25 cellular contexts compared by ENCODE assay signal in genomic region chr2:43236256-43236655, GRCh38. TPM values are rescaled to one million over a fixed set of nuclear protein-coding genes. Genes with fewer than 3 reads are reported as not detected.
DNase-seq lines count a peak whose midpoint lies in the region; ATAC-seq and TF ChIP-seq lines count a peak whose summit lies in the region.
"Had no signal": no experiment of that assay in that cellular context is flagged by ENCODE, and none has a peak within 500 bp of the region (broad histone marks: within the 10 kb centered on the region; RNA-seq: fewer than 3 reads in every experiment).

No MANE protein-coding gene starts in this region.

- no peaks in the 10 kb centered on the region for H3K9me3 Mint-ChIP-seq in activated T-cell treated with anti-CD3 and anti-CD28 coated beads, Interleukin-2, amount 50 U/mL, for 24 hours
- no peaks in the 10 kb centered on the region for H3K9me3 Mint-ChIP-seq in activated T-cell treated with anti-CD3 and anti-CD28 coated beads, Interleukin-2, amount 50 U/mL, for 72 hours
- no peaks in the 10 kb centered on the region for H3K9me3 Mint-ChIP-seq in central memory CD8-positive, alpha-beta T cell
- no peaks in the 10 kb centered on the region for H3K9me3 Mint-ChIP-seq in nephron
- H3K9me3 Mint-ChIP-seq: CD8-positive, alpha-beta memory T cell had no signal

- H3K4me1 ChIP-seq in thyroid gland, result peaks cover 10 to 22% of the 10 kb centered on the region in 2 donors

- no peak overlapping the region for H3K4me3 ChIP-seq in thyroid gland (replicated peaks in 1 of 3)
- H3K4me3 ChIP-seq: PC-9 had no signal

- TF ChIP-seq CTCF in nephron (IDR thresholded peaks at IDR 0.05; ENCODE audit: unreplicated experiment in 3 of 3) (no peak), thyroid gland (IDR thresholded peaks at IDR 0.05) (no peak)

- peaks cover 22% of the 10 kb centered on the region for H3K36me3 Mint-ChIP-seq in activated T-cell treated with anti-CD3 and anti-CD28 coated beads, Interleukin-2, amount 50 U/mL, for 24 hours (ENCODE audit: low read depth)
- H3K36me3 Mint-ChIP-seq in activated T-cell treated with anti-CD3 and anti-CD28 coated beads, Interleukin-2, amount 50 U/mL, for 72 hours (ENCODE audit: insufficient read depth in 2 of 2), result no peaks in the 10 kb centered on the region
- H3K36me3 Mint-ChIP-seq in central memory CD8-positive, alpha-beta T cell (ENCODE audit: insufficient read depth), result peaks cover 5% of the 10 kb centered on the region
- peaks cover 5% of the 10 kb centered on the region for H3K36me3 Mint-ChIP-seq in nephron (ENCODE audit: low read depth)

- peaks cover 0 to under 1% of the 10 kb centered on the region in 2 donors for H3K36me3 ChIP-seq in thyroid gland

- peak overlapping the region; percentile 43 to 56 (median 47) for H3K27ac ChIP-seq in thyroid gland
- H3K27ac ChIP-seq: 22Rv1, PC-9, RWPE1 had no signal

- WGBS in thyroid gland, 2 donors, result 48 to 66% methylated on average over 3 of the region's 3 CpGs

- peaks cover 13% of the 10 kb centered on the region for H3K4me1 Mint-ChIP-seq in activated T-cell treated with anti-CD3 and anti-CD28 coated beads, Interleukin-2, amount 50 U/mL, for 24 hours (ENCODE audit: low read depth)
- peaks cover 14% of the 10 kb centered on the region for H3K4me1 Mint-ChIP-seq in activated T-cell treated with anti-CD3 and anti-CD28 coated beads, Interleukin-2, amount 50 U/mL, for 72 hours (ENCODE audit: low read depth)
- peaks cover 19% of the 10 kb centered on the region for H3K4me1 Mint-ChIP-seq in central memory CD8-positive, alpha-beta T cell
- H3K4me1 Mint-ChIP-seq in nephron, result peaks cover 35% of the 10 kb centered on the region

- no peaks in the 10 kb centered on the region for H3K27me3 ChIP-seq in thyroid gland

- TF ChIP-seq POLR2A in thyroid gland (IDR thresholded peaks at IDR 0.05), result peak in 1 of 2 donors; percentile 35

- H3K27ac Mint-ChIP-seq in activated T-cell treated with anti-CD3 and anti-CD28 coated beads, Interleukin-2, amount 50 U/mL, for 24 hours, result peak overlapping the region; percentile 44
- no peak overlapping the region for H3K27ac Mint-ChIP-seq in activated T-cell treated with anti-CD3 and anti-CD28 coated beads, Interleukin-2, amount 50 U/mL, for 72 hours
- peak overlapping the region; percentile 46 for H3K27ac Mint-ChIP-seq in central memory CD8-positive, alpha-beta T cell (ENCODE audit: low read depth)
- H3K27ac Mint-ChIP-seq in nephron, result peak overlapping the region; percentile 10 to 77 (median 72)

- H3K27me3 Mint-ChIP-seq in activated T-cell treated with anti-CD3 and anti-CD28 coated beads, Interleukin-2, amount 50 U/mL, for 24 hours, result no peaks in the 10 kb centered on the region
- H3K27me3 Mint-ChIP-seq in activated T-cell treated with anti-CD3 and anti-CD28 coated beads, Interleukin-2, amount 50 U/mL, for 72 hours (ENCODE audit: low read depth), result no peaks in the 10 kb centered on the region
- H3K27me3 Mint-ChIP-seq in central memory CD8-positive, alpha-beta T cell, result no peaks in the 10 kb centered on the region
- H3K27me3 Mint-ChIP-seq in nephron (ENCODE audit: low read depth), result no peaks in the 10 kb centered on the region
- H3K27me3 Mint-ChIP-seq: CD8-positive, alpha-beta memory T cell had no signal

- DNase-seq in activated T-cell treated with anti-CD3 and anti-CD28 coated beads, Interleukin-2, amount 50 U/mL, for 24 hours, result no peak
- DNase-seq in activated T-cell treated with anti-CD3 and anti-CD28 coated beads, Interleukin-2, amount 50 U/mL, for 72 hours, result no peak
- no peak for DNase-seq in central memory CD8-positive, alpha-beta T cell (ENCODE audit: low spot score in 2 of 2)
- DNase-seq in thyroid gland (peak; percentile 63), NCI-H2171 (lab: John Stamatoyannopoulos, UW) (no peak), superior temporal gyrus (ENCODE audit: extremely low spot score) (no peak)
- DNase-seq: C1 segment of cervical spinal cord; Calu3; CD8-positive, alpha-beta memory T cell; DMS153; GOT3; HCEC 1CT; NCI-H1092; NCI-H1436; NCI-H187 treated with DMSO at 0.1 percent for 48 hours; NCI-H2107; NCI-H2227 treated with DMSO at 0.1 percent for 48 hours; NCI-H510A; NCI-H748 treated with DMSO at 0.1 percent for 48 hours; PC-9; SHP77 treated with DMSO at 0.1 percent for 48 hours had no signal

- no peak overlapping the region for H3K4me3 Mint-ChIP-seq in activated T-cell treated with anti-CD3 and anti-CD28 coated beads, Interleukin-2, amount 50 U/mL, for 24 hours
- H3K4me3 Mint-ChIP-seq in activated T-cell treated with anti-CD3 and anti-CD28 coated beads, Interleukin-2, amount 50 U/mL, for 72 hours, result no peak overlapping the region
- no peak overlapping the region for H3K4me3 Mint-ChIP-seq in central memory CD8-positive, alpha-beta T cell
- H3K4me3 Mint-ChIP-seq in nephron, result no peak overlapping the region
- H3K4me3 Mint-ChIP-seq: CD8-positive, alpha-beta memory T cell had no signal

- ATAC-seq in activated T-cell treated with anti-CD3 and anti-CD28 coated beads, Interleukin-2, amount 50 U/mL, for 72 hours (replicated peaks in 1 of 2), result no peak
- ATAC-seq in central memory CD8-positive, alpha-beta T cell (replicated peaks; ENCODE audit: extremely low read depth, poor library complexity, severe bottlenecking), result no peak
- ATAC-seq in GM21381 (IDR thresholded peaks at IDR 0.05; ENCODE audit: unreplicated experiment), result no peak

- H3K9me3 ChIP-seq in thyroid gland, result no peaks in the 10 kb centered on the region

- intact Hi-C loops in thyroid gland (cut with DNase I), result no loop called here

RNA-seq across cellular contexts. Expression of gene ZFP36L2, which starts 9.8 kb away (rescaled TPM):
- 10 to 100 TPM; 70.8 to 86.4 TPM for total RNA-seq in activated T-cell treated with anti-CD3 and anti-CD28 coated beads, Interleukin-2, amount 50 U/mL, for 72 hours
- 100 to 1,000 TPM; 146 to 287 (median 172) TPM for total RNA-seq in thyroid gland

Comparison
In these comparisons a context has a peak if more than half of its experiments do, and no peak if none do; other contexts are left out.
1. DNase-seq: peak in thyroid gland (2 of 2); none in activated T-cell treated with anti-CD3 and anti-CD28 coated beads, Interleukin-2, amount 50 U/mL, for 24 hours (single experiment), activated T-cell treated with anti-CD3 and anti-CD28 coated beads, Interleukin-2, amount 50 U/mL, for 72 hours (0 of 2), central memory CD8-positive, alpha-beta T cell (0 of 2), NCI-H2171 (single experiment) and superior temporal gyrus (single experiment).